Comparison of ENCODE assay signal across 10 cellular contexts in genomic region chr1:31605908-31606427, GRCh38. TPM values are rescaled to one million over a fixed set of nuclear protein-coding genes. Genes with fewer than 3 reads are reported as not detected.
DNase-seq lines count a peak whose midpoint lies in the region; ATAC-seq and TF ChIP-seq lines count a peak whose summit lies in the region.
"Had no signal": no experiment of that assay in that cellular context is flagged by ENCODE, and none has a peak within 500 bp of the region (broad histone marks: within the 10 kb centered on the region; RNA-seq: fewer than 3 reads in every experiment).

No MANE protein-coding gene starts in this region.

- peak in 1 of 3 donors; percentile 50 for DNase-seq in CD4-positive, CD25-positive, alpha-beta regulatory T cell
- DNase-seq in ecto neural progenitor cell (ENCODE audit: low spot score) = peak; percentile 25
- DNase-seq in osteocyte (ENCODE audit: extremely low spot score, unreplicated experiment) = no peak
- DNase-seq in DMS153 treated with DMSO at 0.1 percent for 48 hours (lab: John Stamatoyannopoulos, UW; ENCODE audit: unreplicated experiment) = no peak
- DNase-seq in AG08396 (ENCODE audit: low spot score) = no peak
- DNase-seq in glutamatergic neuron = no peak
- DNase-seq: right lobe of liver had no signal

- TF ChIP-seq CTCF in osteocyte (IDR thresholded peaks at IDR 0.05) (no peak), glutamatergic neuron (IDR thresholded peaks at IDR 0.05; ENCODE audit: partially characterized antibody, unreplicated experiment) (no peak)

- no peaks in the 10 kb centered on the region for H3K4me1 ChIP-seq in CD4-positive, CD25-positive, alpha-beta regulatory T cell (ENCODE audit: control insufficient read depth, insufficient read depth, low read length, poor library complexity, severe bottlenecking)
- H3K4me1 ChIP-seq: right lobe of liver had no signal

- H3K4me3 ChIP-seq in CD4-positive, CD25-positive, alpha-beta regulatory T cell (ENCODE audit: low read depth, low read length) = no peak overlapping the region
- H3K4me3 ChIP-seq: right lobe of liver had no signal

- H3K9me3 Mint-ChIP-seq in CD4-positive, CD25-positive, alpha-beta regulatory T cell = peaks cover 0 to 5% (median 1%) of the 10 kb centered on the region in 7 donors
- no peaks in the 10 kb centered on the region for H3K9me3 Mint-ChIP-seq in osteocyte (ENCODE audit: unreplicated experiment)
- H3K9me3 Mint-ChIP-seq in glutamatergic neuron (ENCODE audit: unreplicated experiment) = no peaks in the 10 kb centered on the region
- H3K9me3 Mint-ChIP-seq: activated naive CD4-positive, alpha-beta T cell treated with anti-CD3 and anti-CD28 coated beads, Interleukin-2, amount 50 U/mL, for 24 hours had no signal

- no peaks in the 10 kb centered on the region for H3K4me1 Mint-ChIP-seq in CD4-positive, CD25-positive, alpha-beta regulatory T cell
- H3K4me1 Mint-ChIP-seq in osteocyte (ENCODE audit: unreplicated experiment) (no peaks in the 10 kb centered on the region), glutamatergic neuron (ENCODE audit: low read depth, unreplicated experiment) (no peaks in the 10 kb centered on the region)

- H3K27ac ChIP-seq in CD4-positive, CD25-positive, alpha-beta regulatory T cell (ENCODE audit: insufficient read depth, low read length, poor library complexity, severe bottlenecking) = no peak overlapping the region
- H3K27ac ChIP-seq: right lobe of liver had no signal

- no peaks in the 10 kb centered on the region for H3K27me3 ChIP-seq in CD4-positive, CD25-positive, alpha-beta regulatory T cell (ENCODE audit: control insufficient read depth, insufficient read depth, low read length)
- H3K27me3 ChIP-seq: right lobe of liver had no signal

- H3K4me3 Mint-ChIP-seq in CD4-positive, CD25-positive, alpha-beta regulatory T cell = no peak overlapping the region
- H3K4me3 Mint-ChIP-seq in osteocyte (ENCODE audit: unreplicated experiment) (no peak overlapping the region), glutamatergic neuron (ENCODE audit: unreplicated experiment) (no peak overlapping the region)
- H3K4me3 Mint-ChIP-seq: activated naive CD4-positive, alpha-beta T cell treated with anti-CD3 and anti-CD28 coated beads, Interleukin-2, amount 50 U/mL, for 24 hours had no signal

- ATAC-seq in CD4-positive, CD25-positive, alpha-beta regulatory T cell (ENCODE audit: low read depth in 2 of 2) = peak; percentile 66 to 70
- ATAC-seq in GM19463 (IDR thresholded peaks at IDR 0.05; ENCODE audit: unreplicated experiment) = peak; percentile 92
- ATAC-seq in HG03460 (IDR thresholded peaks at IDR 0.05; ENCODE audit: unreplicated experiment) = peak; percentile 96

- H3K27ac Mint-ChIP-seq in CD4-positive, CD25-positive, alpha-beta regulatory T cell = no peak overlapping the region
- H3K27ac Mint-ChIP-seq in osteocyte (ENCODE audit: unreplicated experiment) (no peak overlapping the region), glutamatergic neuron (ENCODE audit: unreplicated experiment) (no peak overlapping the region)
- H3K27ac Mint-ChIP-seq: activated naive CD4-positive, alpha-beta T cell treated with anti-CD3 and anti-CD28 coated beads, Interleukin-2, amount 50 U/mL, for 24 hours had no signal

- no peaks in the 10 kb centered on the region for H3K36me3 ChIP-seq in CD4-positive, CD25-positive, alpha-beta regulatory T cell (ENCODE audit: control insufficient read depth, insufficient read depth, low read length)
- H3K36me3 ChIP-seq: right lobe of liver had no signal

- no peaks in the 10 kb centered on the region for H3K9me3 ChIP-seq in CD4-positive, CD25-positive, alpha-beta regulatory T cell (ENCODE audit: control insufficient read depth in 2 of 2, low read length in 2 of 2)
- H3K9me3 ChIP-seq: right lobe of liver had no signal

- H3K36me3 Mint-ChIP-seq in CD4-positive, CD25-positive, alpha-beta regulatory T cell = no peaks in the 10 kb centered on the region
- H3K36me3 Mint-ChIP-seq in osteocyte (ENCODE audit: unreplicated experiment) (no peaks in the 10 kb centered on the region), glutamatergic neuron (ENCODE audit: unreplicated experiment) (no peaks in the 10 kb centered on the region)
- H3K36me3 Mint-ChIP-seq: activated naive CD4-positive, alpha-beta T cell treated with anti-CD3 and anti-CD28 coated beads, Interleukin-2, amount 50 U/mL, for 24 hours had no signal

- peaks cover 16% of the 10 kb centered on the region for H3K27me3 Mint-ChIP-seq in CD4-positive, CD25-positive, alpha-beta regulatory T cell
- H3K27me3 Mint-ChIP-seq in osteocyte (ENCODE audit: unreplicated experiment) = peaks cover 31% of the 10 kb centered on the region
- H3K27me3 Mint-ChIP-seq in glutamatergic neuron (ENCODE audit: unreplicated experiment) = no peaks in the 10 kb centered on the region

RNA-seq across cellular contexts. Expression of gene HCRTR1, which starts 11.5 kb away (rescaled TPM):
- total RNA-seq in CD4-positive, CD25-positive, alpha-beta regulatory T cell = not detected
- not detected for polyA plus RNA-seq in CD4-positive, CD25-positive, alpha-beta regulatory T cell
- 0.50 and 0.73 TPM in 2 replicates for total RNA-seq in osteocyte
- total RNA-seq in glutamatergic neuron (ENCODE audit: unreplicated experiment) = not detected
- total RNA-seq: right lobe of liver had no signal

RNA-seq across cellular contexts. Expression of gene TINAGL1, which starts 29.7 kb away (rescaled TPM):
- total RNA-seq in CD4-positive, CD25-positive, alpha-beta regulatory T cell = not detected
- polyA plus RNA-seq in CD4-positive, CD25-positive, alpha-beta regulatory T cell = not detected
- 9.2 and 10.0 TPM in 2 replicates for total RNA-seq in osteocyte
- total RNA-seq in glutamatergic neuron (ENCODE audit: unreplicated experiment) = not detected

RNA-seq across cellular contexts. Expression of gene PEF1, which starts 38.7 kb away (rescaled TPM):
- total RNA-seq in CD4-positive, CD25-positive, alpha-beta regulatory T cell = 58.8 TPM
- polyA plus RNA-seq in CD4-positive, CD25-positive, alpha-beta regulatory T cell = 100 to 1,000 TPM in 2 of 4 donors, 10 to 100 TPM in 2; 94.2 to 108 (median 101) TPM
- total RNA-seq in osteocyte (53.4 and 57.0 TPM in 2 replicates), glutamatergic neuron (ENCODE audit: unreplicated experiment) (38.9 TPM)
